In the genomic region with DNA sequence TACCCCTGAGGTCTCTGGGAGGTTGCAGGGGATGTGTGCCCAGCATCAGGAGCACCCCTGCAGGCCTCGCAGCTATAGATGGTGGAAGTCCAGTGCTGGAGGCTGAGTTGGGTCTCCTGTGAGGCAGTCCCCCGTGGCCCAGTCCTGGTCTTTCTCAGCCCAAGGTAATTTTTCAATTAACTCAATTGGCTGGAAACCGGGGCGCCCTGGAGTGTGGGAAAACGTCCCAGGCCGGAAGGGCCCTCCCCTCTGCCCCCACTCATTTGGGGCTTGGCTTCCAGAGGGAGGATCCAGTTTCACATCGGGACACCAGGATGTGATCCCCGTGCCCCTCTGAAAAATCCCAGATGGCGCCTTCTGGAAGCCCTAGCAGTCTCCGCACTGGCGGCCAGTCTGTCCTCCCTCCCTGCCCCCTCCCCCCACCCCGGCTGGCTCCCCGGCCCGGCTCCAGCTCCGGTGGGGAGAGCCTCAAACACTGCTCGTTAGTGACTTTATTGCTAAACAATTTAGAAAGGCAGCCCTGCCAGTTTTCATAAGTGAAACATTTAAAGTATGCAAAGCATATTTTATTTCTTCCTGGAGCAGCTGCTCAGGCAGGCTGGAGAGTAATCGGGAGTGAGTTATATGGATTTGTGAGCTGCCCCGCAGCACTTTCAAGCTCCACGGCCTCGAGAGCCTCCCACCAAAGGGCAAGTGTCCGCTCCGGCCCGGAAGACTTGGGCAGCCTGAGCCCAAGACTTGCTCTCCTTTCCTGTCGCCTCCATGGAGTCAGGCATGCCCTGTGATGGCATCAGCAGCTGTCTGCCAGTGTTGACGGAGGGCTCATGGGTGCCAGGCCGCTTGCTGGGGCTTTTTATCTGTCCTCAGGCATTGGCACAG, we compare ENCODE assay signal across 8 cellular contexts.
DNase-seq lines count a peak whose midpoint lies in the region; ATAC-seq and TF ChIP-seq lines count a peak whose summit lies in the region.

No MANE protein-coding gene starts in this region.

- peaks cover 14% of the 10 kb centered on the region for H3K27me3 Mint-ChIP-seq in endothelial cell (ENCODE audit: unreplicated experiment)

- H3K27ac Mint-ChIP-seq in endothelial cell (ENCODE audit: unreplicated experiment): no peak overlapping the region

- no peaks in the 10 kb centered on the region for H3K27me3 ChIP-seq in left ventricle myocardium inferior (ENCODE audit: low read depth)

- TF ChIP-seq CTCF in left ventricle myocardium inferior (IDR thresholded peaks at IDR 0.05; ENCODE audit: borderline replicate concordance) (no peak), endothelial cell (IDR thresholded peaks at IDR 0.05; ENCODE audit: unreplicated experiment) (no peak)

- H3K4me1 Mint-ChIP-seq in endothelial cell (ENCODE audit: unreplicated experiment): peaks cover 24% of the 10 kb centered on the region

- peak overlapping the region; percentile 82 for H3K27ac ChIP-seq in left ventricle myocardium inferior (replicated peaks)

- DNase-seq in EL (peak; percentile 94), anterior cingulate cortex (lab: John Stamatoyannopoulos, UW) (peak in 41 of 58 donors; percentile 27 to 80 (median 54)), left ventricle myocardium inferior (peak; percentile 49), renal cortical epithelial cell (ENCODE audit: low read depth) (peak; percentile 75), endothelial cell (ENCODE audit: low spot score) (no peak), iPS-NIHi7 (ENCODE audit: extremely low spot score) (no peak)

- no peaks in the 10 kb centered on the region for H3K9me3 Mint-ChIP-seq in endothelial cell (ENCODE audit: unreplicated experiment)

- intact Hi-C loops in left ventricle myocardium inferior (cut with micrococcal nuclease): no loop called here

- no peaks in the 10 kb centered on the region for H3K36me3 Mint-ChIP-seq in endothelial cell (ENCODE audit: low read depth, unreplicated experiment)

- ATAC-seq in GM21423 (IDR thresholded peaks at IDR 0.05; ENCODE audit: unreplicated experiment) (no peak), HG03520 (IDR thresholded peaks at IDR 0.05; ENCODE audit: unreplicated experiment) (no peak)

- peak overlapping the region; percentile 46 for H3K4me3 ChIP-seq in left ventricle myocardium inferior

- H3K36me3 ChIP-seq in left ventricle myocardium inferior: no peaks in the 10 kb centered on the region

- H3K4me1 ChIP-seq in left ventricle myocardium inferior: peaks cover 67% of the 10 kb centered on the region

- no peak overlapping the region for H3K4me3 Mint-ChIP-seq in endothelial cell (ENCODE audit: unreplicated experiment)

- H3K9me3 ChIP-seq in left ventricle myocardium inferior (replicated peaks): no peaks in the 10 kb centered on the region

Comparison
In these comparisons a context has a peak if more than half of its experiments do, and no peak if none do; other contexts are left out.
1. DNase-seq: peak in EL (single experiment), anterior cingulate cortex (41 of 58), left ventricle myocardium inferior (single experiment) and renal cortical epithelial cell (single experiment); none in endothelial cell (single experiment) and iPS-NIHi7 (single experiment).